1 cellular context compared by ENCODE assay signal in the genomic region with DNA sequence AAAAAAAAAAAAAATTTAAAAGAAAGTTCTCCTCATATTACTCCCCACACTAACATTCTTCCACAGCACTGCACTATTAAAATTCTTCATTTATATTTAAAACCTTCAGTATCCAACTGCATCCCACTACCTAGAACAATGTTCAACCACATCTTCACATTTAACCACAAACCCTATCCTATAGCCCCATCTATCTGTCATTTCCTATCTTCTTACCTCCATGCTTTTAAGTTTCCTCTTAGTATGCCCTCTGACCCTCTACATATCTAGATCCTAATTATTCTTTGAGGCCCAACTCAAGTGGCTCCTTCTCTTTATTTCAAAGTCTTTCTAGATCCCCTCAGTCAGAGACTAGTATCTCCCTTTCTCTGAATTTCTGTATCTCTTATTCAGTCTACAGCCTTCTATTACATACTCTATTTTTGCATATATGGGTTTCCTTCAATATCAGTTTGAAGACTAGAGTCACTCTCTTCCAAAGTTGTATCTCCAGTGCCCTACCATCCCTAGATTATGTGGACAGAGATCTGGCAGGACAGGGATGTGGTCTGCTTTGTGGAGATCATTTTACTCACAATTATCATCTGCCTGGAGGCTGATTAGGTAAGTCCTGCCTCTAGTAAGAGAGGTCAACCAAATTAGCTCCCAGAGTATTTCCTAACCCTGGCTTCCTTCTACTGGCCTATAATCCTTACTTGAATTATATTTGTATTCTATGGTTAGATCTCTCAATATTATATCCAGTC.
TF ChIP-seq lines count a peak whose summit lies in the region.

No MANE protein-coding gene starts in this region.

TF ChIP-seq in WTC11, 78 proteins besides CTCF, POLR2A, EP300 and RAD21 (continued from another document):
- TF ChIP-seq, protein P1, sequence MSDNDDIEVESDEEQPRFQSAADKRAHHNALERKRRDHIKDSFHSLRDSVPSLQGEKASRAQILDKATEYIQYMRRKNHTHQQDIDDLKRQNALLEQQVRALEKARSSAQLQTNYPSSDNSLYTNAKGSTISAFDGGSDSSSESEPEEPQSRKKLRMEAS (CRISPR knock-in tag; IDR thresholded peaks at IDR 0.05): no peak
- TF ChIP-seq, protein P2, sequence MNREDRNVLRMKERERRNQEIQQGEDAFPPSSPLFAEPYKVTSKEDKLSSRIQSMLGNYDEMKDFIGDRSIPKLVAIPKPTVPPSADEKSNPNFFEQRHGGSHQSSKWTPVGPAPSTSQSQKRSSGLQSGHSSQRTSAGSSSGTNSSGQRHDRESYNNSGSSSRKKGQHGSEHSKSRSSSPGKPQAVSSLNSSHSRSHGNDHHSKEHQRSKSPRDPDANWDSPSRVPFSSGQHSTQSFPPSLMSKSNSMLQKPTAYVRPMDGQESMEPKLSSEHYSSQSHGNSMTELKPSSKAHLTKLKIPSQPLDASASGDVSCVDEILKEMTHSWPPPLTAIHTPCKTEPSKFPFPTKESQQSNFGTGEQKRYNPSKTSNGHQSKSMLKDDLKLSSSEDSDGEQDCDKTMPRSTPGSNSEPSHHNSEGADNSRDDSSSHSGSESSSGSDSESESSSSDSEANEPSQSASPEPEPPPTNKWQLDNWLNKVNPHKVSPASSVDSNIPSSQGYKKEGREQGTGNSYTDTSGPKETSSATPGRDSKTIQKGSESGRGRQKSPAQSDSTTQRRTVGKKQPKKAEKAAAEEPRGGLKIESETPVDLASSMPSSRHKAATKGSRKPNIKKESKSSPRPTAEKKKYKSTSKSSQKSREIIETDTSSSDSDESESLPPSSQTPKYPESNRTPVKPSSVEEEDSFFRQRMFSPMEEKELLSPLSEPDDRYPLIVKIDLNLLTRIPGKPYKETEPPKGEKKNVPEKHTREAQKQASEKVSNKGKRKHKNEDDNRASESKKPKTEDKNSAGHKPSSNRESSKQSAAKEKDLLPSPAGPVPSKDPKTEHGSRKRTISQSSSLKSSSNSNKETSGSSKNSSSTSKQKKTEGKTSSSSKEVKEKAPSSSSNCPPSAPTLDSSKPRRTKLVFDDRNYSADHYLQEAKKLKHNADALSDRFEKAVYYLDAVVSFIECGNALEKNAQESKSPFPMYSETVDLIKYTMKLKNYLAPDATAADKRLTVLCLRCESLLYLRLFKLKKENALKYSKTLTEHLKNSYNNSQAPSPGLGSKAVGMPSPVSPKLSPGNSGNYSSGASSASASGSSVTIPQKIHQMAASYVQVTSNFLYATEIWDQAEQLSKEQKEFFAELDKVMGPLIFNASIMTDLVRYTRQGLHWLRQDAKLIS (CRISPR knock-in tag; IDR thresholded peaks at IDR 0.05; ENCODE audit: borderline replicate concordance): no peak
- TF ChIP-seq ZNF671 (CRISPR knock-in tag; IDR thresholded peaks at IDR 0.05) (no peak), GABPB1 (CRISPR knock-in tag; IDR thresholded peaks at IDR 0.05) (no peak), SMAD4 (CRISPR knock-in tag; IDR thresholded peaks at IDR 0.05) (no peak)
